ENCODE assay signal across 33 cellular contexts in the genomic region with DNA sequence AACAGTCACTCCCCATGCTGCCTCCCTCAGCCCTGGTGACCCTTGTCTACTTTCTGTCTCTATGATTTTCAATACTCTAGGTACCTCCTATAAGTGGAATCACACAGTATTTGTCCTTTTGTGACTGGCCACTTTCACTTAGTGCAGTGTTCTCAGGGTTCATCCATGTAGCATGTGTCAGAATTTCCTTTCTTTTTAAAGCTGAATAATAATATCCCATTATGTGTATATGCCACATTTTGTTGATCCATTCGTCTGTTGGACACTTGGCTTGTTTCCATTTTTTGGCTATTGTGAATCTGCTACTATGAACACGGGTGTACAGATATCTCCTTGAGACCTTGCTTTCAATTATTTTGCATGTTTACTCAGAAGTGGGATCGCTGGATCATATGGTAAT. TPM values are rescaled to one million over a fixed set of nuclear protein-coding genes. Genes with fewer than 3 reads are reported as not detected.
"Had no signal": no experiment of that assay in that cellular context is flagged by ENCODE, and none has a peak within 500 bp of the region (broad histone marks: within the 10 kb centered on the region; RNA-seq: fewer than 3 reads in every experiment).

No MANE protein-coding gene starts in this region.

- H3K27ac Mint-ChIP-seq: activated CD4-positive, alpha-beta memory T cell treated with anti-CD3 and anti-CD28 coated beads, Interleukin-2, amount 10 ng/mL, durations not matched to agents 7 days and 5 days; activated naive CD8-positive, alpha-beta T cell treated with anti-CD3 and anti-CD28 coated beads, Interleukin-2, amount 10 ng/mL, durations not matched to agents 7 days and 5 days; activated T-cell treated with anti-CD3 and anti-CD28 coated beads, Interleukin-2, amount 50 U/mL, for 24 hours had no signal

- DNase-seq: activated CD4-positive, alpha-beta memory T cell treated with anti-CD3 and anti-CD28 coated beads, Interleukin-2, amount 10 ng/mL, durations not matched to agents 7 days and 5 days; activated CD4-positive, alpha-beta T cell treated with anti-CD3 and anti-CD28 coated beads for 1 hour; activated CD4-positive, alpha-beta T cell treated with anti-CD3 and anti-CD28 coated beads for 48 hours; activated CD4-positive, CD25-positive, alpha-beta regulatory T cell; activated naive CD4-positive, alpha-beta T cell; activated naive CD8-positive, alpha-beta T cell treated with anti-CD3 and anti-CD28 coated beads, Interleukin-2, amount 10 ng/mL, durations not matched to agents 7 days and 5 days; activated T-cell treated with anti-CD3 and anti-CD28 coated beads, Interleukin-2, amount 50 U/mL, for 24 hours; amygdala; IMR-90; NCI-H1092 treated with DMSO at 0.1 percent for 48 hours; NCI-H1417; NCI-H146; NCI-H187; NCI-H2029 treated with DMSO at 0.1 percent for 48 hours; NCI-H2107; NCI-H2171; NCI-H510A; NCI-H526; NCI-H748 treated with DMSO at 0.1 percent for 48 hours; NK-92 treated with Interleukin-12 subunit alpha and Interleukin-12 subunit beta, amount 100 ng/mL, for 24 hours; PC-3; SIG-M5; T1000; WERI-Rb-1 had no signal

- H3K27ac ChIP-seq: ascending aorta, cardiac muscle cell, RWPE1, WERI-Rb-1 had no signal

- H3K36me3 Mint-ChIP-seq: activated naive CD4-positive, alpha-beta T cell treated with anti-CD3 and anti-CD28 coated beads, Interleukin-2, amount 50 U/mL, for 24 hours had no signal

- H3K27me3 ChIP-seq: ascending aorta, cardiac muscle cell had no signal

- H3K4me1 ChIP-seq: ascending aorta had no signal

- H3K9me3 Mint-ChIP-seq: activated CD4-positive, alpha-beta memory T cell treated with anti-CD3 and anti-CD28 coated beads, Interleukin-2, amount 10 ng/mL, durations not matched to agents 7 days and 5 days; activated naive CD4-positive, alpha-beta T cell treated with anti-CD3 and anti-CD28 coated beads, Interleukin-2, amount 50 U/mL, for 24 hours; activated naive CD8-positive, alpha-beta T cell treated with anti-CD3 and anti-CD28 coated beads, Interleukin-2, amount 10 ng/mL, durations not matched to agents 7 days and 5 days; activated T-cell treated with anti-CD3 and anti-CD28 coated beads, Interleukin-2, amount 50 U/mL, for 24 hours had no signal

- H3K4me3 Mint-ChIP-seq: activated CD4-positive, alpha-beta memory T cell treated with anti-CD3 and anti-CD28 coated beads, Interleukin-2, amount 10 ng/mL, durations not matched to agents 7 days and 5 days; activated naive CD4-positive, alpha-beta T cell treated with anti-CD3 and anti-CD28 coated beads, Interleukin-2, amount 50 U/mL, for 24 hours; activated naive CD8-positive, alpha-beta T cell treated with anti-CD3 and anti-CD28 coated beads, Interleukin-2, amount 10 ng/mL, durations not matched to agents 7 days and 5 days; activated T-cell treated with anti-CD3 and anti-CD28 coated beads, Interleukin-2, amount 50 U/mL, for 24 hours had no signal

- H3K9me3 ChIP-seq: ascending aorta had no signal

- ATAC-seq: K562, PC-3, Right ventricle myocardium inferior had no signal

- H3K27me3 Mint-ChIP-seq: activated CD4-positive, alpha-beta memory T cell treated with anti-CD3 and anti-CD28 coated beads, Interleukin-2, amount 10 ng/mL, durations not matched to agents 7 days and 5 days; activated naive CD4-positive, alpha-beta T cell treated with anti-CD3 and anti-CD28 coated beads, Interleukin-2, amount 50 U/mL, for 24 hours; activated naive CD8-positive, alpha-beta T cell treated with anti-CD3 and anti-CD28 coated beads, Interleukin-2, amount 10 ng/mL, durations not matched to agents 7 days and 5 days; activated T-cell treated with anti-CD3 and anti-CD28 coated beads, Interleukin-2, amount 50 U/mL, for 24 hours had no signal

- H3K4me1 Mint-ChIP-seq: activated CD4-positive, alpha-beta memory T cell treated with anti-CD3 and anti-CD28 coated beads, Interleukin-2, amount 10 ng/mL, durations not matched to agents 7 days and 5 days; activated naive CD4-positive, alpha-beta T cell treated with anti-CD3 and anti-CD28 coated beads, Interleukin-2, amount 50 U/mL, for 24 hours had no signal

- H3K4me3 ChIP-seq: ascending aorta, cardiac muscle cell, K562 had no signal

RNA-seq across cellular contexts. Expression of gene GOLGA6A, which starts 53.7 kb away (rescaled TPM):
- total RNA-seq: activated CD4-positive, alpha-beta memory T cell treated with anti-CD3 and anti-CD28 coated beads, Interleukin-2, amount 10 ng/mL, durations not matched to agents 7 days and 5 days; activated CD8-positive, alpha-beta memory T cell treated with anti-CD3 and anti-CD28 coated beads for 36 hours; ascending aorta; IMR-90; K562; M059J; PC-3; Right ventricle myocardium inferior; T-helper 2 cell treated with Interferon-gamma antibody and Interleukin-4, amounts not matched to agents 100 ng/mL and 5 ng/mL, for 36 hours had no signal
